9 cellular contexts compared by ENCODE assay signal in the genomic region with DNA sequence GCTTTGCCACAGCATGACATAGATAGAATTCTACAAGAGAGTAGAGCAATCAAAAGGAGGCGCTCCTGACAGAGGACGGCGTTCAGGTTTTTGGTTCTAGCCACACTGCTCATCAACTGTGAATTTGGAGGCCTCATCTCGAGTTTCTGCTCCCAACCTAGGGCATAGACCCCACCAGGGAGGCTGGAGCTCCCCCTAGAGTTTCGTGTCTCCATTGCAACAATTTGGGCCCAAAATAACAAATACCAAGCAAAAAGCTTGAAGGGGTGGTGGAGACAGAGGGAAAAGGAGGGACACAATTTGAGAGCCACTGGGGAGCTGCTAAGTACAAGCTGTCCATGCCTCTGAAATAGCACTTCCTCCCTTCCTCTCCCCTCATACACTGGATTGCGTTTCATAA.
DNase-seq lines count a peak whose midpoint lies in the region; ATAC-seq and TF ChIP-seq lines count a peak whose summit lies in the region.
"Had no signal": no experiment of that assay in that cellular context is flagged by ENCODE, and none has a peak within 500 bp of the region (broad histone marks: within the 10 kb centered on the region; RNA-seq: fewer than 3 reads in every experiment).

No MANE protein-coding gene starts in this region.

- H3K4me3 ChIP-seq in SJCRH30 (no peak overlapping the region), hepatocyte (no peak overlapping the region)

- peak; percentile 43 for TF ChIP-seq CTCF in hepatocyte (IDR thresholded peaks at IDR 0.05; ENCODE audit: poor library complexity)

- WGBS in hepatocyte (ENCODE audit: low lambda C conversion rate, missing lambda C conversion rate): 57% methylated on average over 6 of the region's 6 CpGs

- H4K20me1 ChIP-seq in hepatocyte (ENCODE audit: insufficient read depth, poor library complexity, severe bottlenecking): no peaks in the 10 kb centered on the region

- ATAC-seq in GM19455 (IDR thresholded peaks at IDR 0.05; ENCODE audit: unreplicated experiment) (peak; percentile 64), HG03039 (IDR thresholded peaks at IDR 0.05; ENCODE audit: unreplicated experiment) (no peak)
- ATAC-seq: left colon had no signal

- H3K27me3 ChIP-seq in SJCRH30 (no peaks in the 10 kb centered on the region), hepatocyte (no peaks in the 10 kb centered on the region)

- no peak overlapping the region for H3K4me2 ChIP-seq in hepatocyte

- peak; percentile 74 for DNase-seq in ELF-1 (ENCODE audit: low read depth, low spot score)
- peak; percentile 13 for DNase-seq in HS-5 (ENCODE audit: low read depth)
- peak; percentile 41 to 73 for DNase-seq in SJCRH30
- peak; percentile 20 for DNase-seq in hepatocyte (ENCODE audit: low spot score)
- DNase-seq in kidney glomerular epithelial cell (lab: John Stamatoyannopoulos, UW): no peak
- no peak for DNase-seq in NCI-H446 treated with DMSO at 0.1 percent for 48 hours (lab: John Stamatoyannopoulos, UW)

- H3K36me3 ChIP-seq in SJCRH30 (no peaks in the 10 kb centered on the region), hepatocyte (replicated peaks; ENCODE audit: insufficient read depth, low read depth) (no peaks in the 10 kb centered on the region)

- H3K9me3 ChIP-seq in SJCRH30 (replicated peaks) (no peaks in the 10 kb centered on the region), hepatocyte (ENCODE audit: low read depth) (no peaks in the 10 kb centered on the region)

- H2AFZ ChIP-seq in hepatocyte: no peak overlapping the region

- H3K9me2 ChIP-seq in hepatocyte (replicated peaks; ENCODE audit: insufficient read depth): no peaks in the 10 kb centered on the region

- no peak overlapping the region for H3K27ac ChIP-seq in SJCRH30
- H3K27ac ChIP-seq in hepatocyte: no peak overlapping the region

- H3K79me2 ChIP-seq in hepatocyte: no peaks in the 10 kb centered on the region

- H3K4me1 ChIP-seq in SJCRH30 (no peaks in the 10 kb centered on the region), hepatocyte (ENCODE audit: insufficient read depth) (peaks cover 4% of the 10 kb centered on the region)

Comparison
In these comparisons a context has a peak if more than half of its experiments do, and no peak if none do; other contexts are left out.
1. DNase-seq: peak in ELF-1 (single experiment), HS-5 (single experiment), SJCRH30 (2 of 2) and hepatocyte (single experiment); none in kidney glomerular epithelial cell (single experiment) and NCI-H446 treated with DMSO at 0.1 percent for 48 hours (single experiment).